ENCODE assay signal across 14 cellular contexts in the genomic region with DNA sequence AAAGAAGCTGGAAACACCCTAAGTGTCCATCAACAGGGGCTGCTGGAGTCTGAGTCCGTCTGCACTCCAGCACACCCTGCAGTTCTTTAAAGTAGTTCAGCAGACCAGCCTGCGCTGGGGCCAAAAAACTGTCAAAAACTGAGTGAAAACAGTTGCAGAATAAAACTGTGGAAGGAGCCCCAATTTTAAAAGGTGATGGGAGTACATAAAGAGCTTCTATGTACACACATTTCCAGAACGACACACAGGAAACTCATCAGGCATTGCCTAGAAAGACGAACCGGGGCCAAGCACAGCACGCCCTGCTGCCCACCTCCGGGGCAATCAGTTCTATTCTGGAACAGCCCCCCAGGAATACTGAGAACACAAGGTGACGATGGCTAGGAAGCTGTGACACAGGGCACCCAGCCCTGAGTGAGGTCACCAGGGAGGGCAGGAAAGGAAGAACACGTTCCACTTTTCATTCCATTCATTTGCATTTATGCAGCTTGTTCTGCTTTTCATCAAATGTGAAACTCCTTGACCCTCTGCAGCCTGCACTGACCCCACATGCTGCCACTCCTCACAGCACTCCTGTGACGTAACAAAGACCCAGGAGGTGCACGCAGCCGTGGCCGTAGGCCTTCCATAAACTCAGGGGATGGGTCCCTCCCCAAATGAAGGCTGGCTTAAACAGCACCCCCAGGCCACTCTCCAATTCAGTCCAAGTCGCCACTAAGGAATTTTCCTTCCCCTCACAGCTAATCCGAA. TPM values are rescaled to one million over a fixed set of nuclear protein-coding genes. Genes with fewer than 3 reads are reported as not detected.
A peak's percentile ranks its signal among the peaks of the same experiment; 100 is the strongest.
DNase-seq lines count a peak whose midpoint lies in the region; ATAC-seq, FAIRE-seq and TF ChIP-seq lines count a peak whose summit lies in the region.
"Had no signal": no experiment of that assay in that cellular context is flagged by ENCODE, and none has a peak within 500 bp of the region (broad histone marks: within the 10 kb centered on the region; RNA-seq: fewer than 3 reads in every experiment).

No MANE protein-coding gene starts in this region.

- H3K4ac ChIP-seq in IMR-90 (ENCODE audit: low read depth, low read length), result 0 out of 2 replicates have a peak overlapping the region, but pooled peaks have one; percentile 19

- ATAC-seq in IMR-90 (ENCODE audit: low read depth), result peak; percentile 45
- ATAC-seq: activated naive CD4-positive, alpha-beta T cell treated with anti-CD3 and anti-CD28 coated beads, Interleukin-2, amount 50 U/mL, for 72 hours; stimulated activated naive CD8-positive, alpha-beta T cell treated with anti-CD3 and anti-CD28 coated beads, Interleukin-15, Interleukin-2, amounts not matched to agents 100 U/mL and 50 U/mL, for 24 hours had no signal

- in situ Hi-C loops in IMR-90 (cut with MboI; ENCODE audit: low sequenced_read_pairs), result loop anchor here (10.0 kb wide), 1 partner anchor 629 kb away; a partner anchor contains a TSS

- H4K5ac ChIP-seq in IMR-90 (ENCODE audit: low read depth, low read length), result no peak overlapping the region

- no peak overlapping the region for H2AK9ac ChIP-seq in IMR-90 (replicated peaks; ENCODE audit: low read depth, low read length, poor library complexity)

- DNase-seq in CD1c-positive myeloid dendritic cell (ENCODE audit: extremely low spot score), result peak; percentile 12
- peak; percentile 15 for DNase-seq in IMR-90
- peak in 1 of 2 donors; percentile 46 for DNase-seq in fibroblast of lung (ENCODE audit: low read depth in 2 of 2)
- DNase-seq in neural progenitor cell (ENCODE audit: low spot score), result no peak
- DNase-seq in AG08395 (ENCODE audit: low spot score), result no peak
- DNase-seq in frontal cortex (ENCODE audit: low spot score in 2 of 2), result no peak
- no peak for DNase-seq in NCI-H526 treated with DMSO at 0.1 percent for 48 hours (lab: John Stamatoyannopoulos, UW)
- no peak for DNase-seq in activated CD4-positive, alpha-beta T cell treated with anti-CD3 and anti-CD28 coated beads for 1 hour
- DNase-seq: activated CD4-positive, alpha-beta memory T cell treated with anti-CD3 and anti-CD28 coated beads, Interleukin-2, amount 10 ng/mL, durations not matched to agents 7 days and 5 days; effector CD4-positive, alpha-beta T cell; NCI-H1092; stimulated activated naive CD8-positive, alpha-beta T cell treated with anti-CD3 and anti-CD28 coated beads, Interleukin-15, Interleukin-2, amounts not matched to agents 100 U/mL and 50 U/mL, for 24 hours had no signal

- dilution Hi-C loops in IMR-90 (cut with HindIII; ENCODE audit: low sequenced_read_pairs, unreplicated experiment), result no loop called here

- no TSS peak for BruUV-seq in IMR-90 (replicated peaks; lab: Mats Ljungman, UMichigan)

- peaks cover 14% of the 10 kb centered on the region for H3K9me1 ChIP-seq in IMR-90 (ENCODE audit: insufficient read depth, low read length)

- H3K9me3 Mint-ChIP-seq in neural progenitor cell, result no peaks in the 10 kb centered on the region
- H3K9me3 Mint-ChIP-seq: activated CD4-positive, alpha-beta memory T cell treated with anti-CD3 and anti-CD28 coated beads, Interleukin-2, amount 10 ng/mL, durations not matched to agents 7 days and 5 days; activated naive CD4-positive, alpha-beta T cell treated with anti-CD3 and anti-CD28 coated beads, Interleukin-2, amount 50 U/mL, for 72 hours; T-helper 1 cell treated with Interleukin-12 subunit alpha and Interleukin-12 subunit beta and Interleukin-4 antibody, amounts not matched to agents 30 μg/mL and 1 μg/mL, for 36 hours had no signal

- H2BK5ac ChIP-seq in IMR-90 (ENCODE audit: low read depth, low read length, poor library complexity, severe bottlenecking), result no peak overlapping the region

- peaks cover 16% of the 10 kb centered on the region for H3K36me3 Mint-ChIP-seq in neural progenitor cell
- H3K36me3 Mint-ChIP-seq: activated naive CD4-positive, alpha-beta T cell treated with anti-CD3 and anti-CD28 coated beads, Interleukin-2, amount 50 U/mL, for 72 hours had no signal

- H3K4me2 ChIP-seq in IMR-90 (ENCODE audit: low read depth, low read length) (no peak overlapping the region), fibroblast of lung (ENCODE audit: extremely low read depth, insufficient read depth, low read length) (no peak overlapping the region), neural progenitor cell (no peak overlapping the region)

- TF ChIP-seq RAD21 in IMR-90 (IDR thresholded peaks at IDR 0.05; ENCODE audit: low read length), result no peak

- no peak overlapping the region for H3K14ac ChIP-seq in IMR-90 (replicated peaks; ENCODE audit: low read depth, low read length)

- no peaks in the 10 kb centered on the region for H3F3A ChIP-seq in neural progenitor cell (ENCODE audit: low read depth)

- no peak overlapping the region for H2BK15ac ChIP-seq in IMR-90 (ENCODE audit: low read depth, low read length)

- no peak for TF ChIP-seq CTCF in IMR-90 (conservative IDR thresholded peaks at IDR 0.05; ENCODE audit: low read depth, low read length)
- TF ChIP-seq CTCF in fibroblast of lung (conservative IDR thresholded peaks at IDR 0.05 in 1 of 2, IDR thresholded peaks at IDR 0.05 in 1 of 2; ENCODE audit: low read depth in 1 of 2, low read length in 2 of 2), result peak; percentile 9 to 28
- no peak for TF ChIP-seq CTCF in neural progenitor cell (IDR thresholded peaks at IDR 0.05)

- H4K20me1 ChIP-seq in IMR-90 (ENCODE audit: insufficient read depth, low read length), result peaks cover 4% of the 10 kb centered on the region
- no peaks in the 10 kb centered on the region for H4K20me1 ChIP-seq in fibroblast of lung (ENCODE audit: control insufficient read depth, extremely low read depth, insufficient read depth, low read length)
- peaks cover 20% of the 10 kb centered on the region for H4K20me1 ChIP-seq in neural progenitor cell (ENCODE audit: low read depth)

- H3K4me3 Mint-ChIP-seq in neural progenitor cell, result peak overlapping the region; percentile 27
- H3K4me3 Mint-ChIP-seq: activated CD4-positive, alpha-beta memory T cell treated with anti-CD3 and anti-CD28 coated beads, Interleukin-2, amount 10 ng/mL, durations not matched to agents 7 days and 5 days; T-helper 1 cell treated with Interleukin-12 subunit alpha and Interleukin-12 subunit beta and Interleukin-4 antibody, amounts not matched to agents 30 μg/mL and 1 μg/mL, for 36 hours had no signal

- no peak overlapping the region for H2BK20ac ChIP-seq in IMR-90 (ENCODE audit: low read depth, low read length)

- H2BK120ac ChIP-seq in IMR-90 (ENCODE audit: low read depth, low read length), result no peak overlapping the region

- H2AFZ ChIP-seq in IMR-90 (replicated peaks; ENCODE audit: low read length, poor library complexity) (no peak overlapping the region), fibroblast of lung (ENCODE audit: low read length) (no peak overlapping the region), neural progenitor cell (replicated peaks) (no peak overlapping the region)

- peaks cover 0 to 22% of the 10 kb centered on the region in 2 experiments for H3K79me1 ChIP-seq in IMR-90 (ENCODE audit: low read depth in 1 of 2, low read length in 2 of 2)

- H3K36me3 ChIP-seq in IMR-90 (ENCODE audit: control insufficient read depth, insufficient read depth, low read length) (peaks cover 21% of the 10 kb centered on the region), fibroblast of lung (ENCODE audit: control insufficient read depth, insufficient read depth, low read length) (peaks cover 5% of the 10 kb centered on the region), neural progenitor cell (no peaks in the 10 kb centered on the region)

- H3K9me3 ChIP-seq in IMR-90 (ENCODE audit: control insufficient read depth, insufficient read depth, low read length) (no peaks in the 10 kb centered on the region), fibroblast of lung (ENCODE audit: control insufficient read depth, insufficient read depth, low read depth, low read length) (no peaks in the 10 kb centered on the region), neural progenitor cell (ENCODE audit: low read depth) (no peaks in the 10 kb centered on the region)

- H3K9ac ChIP-seq in IMR-90 (ENCODE audit: low read depth, low read length), result no peak overlapping the region
- no peak overlapping the region for H3K9ac ChIP-seq in fibroblast of lung (ENCODE audit: insufficient read depth, low read length)
- no peak overlapping the region for H3K9ac ChIP-seq in neural progenitor cell

- H3K79me2 ChIP-seq in fibroblast of lung (ENCODE audit: control insufficient read depth, insufficient read depth, low read length) (no peaks in the 10 kb centered on the region), neural progenitor cell (ENCODE audit: low read depth) (no peaks in the 10 kb centered on the region)

- H3K4me1 ChIP-seq in IMR-90 (ENCODE audit: control insufficient read depth, insufficient read depth, low read length) (peaks cover 16% of the 10 kb centered on the region), fibroblast of lung (ENCODE audit: control insufficient read depth, extremely low read depth, insufficient read depth, low read length) (peaks cover 6% of the 10 kb centered on the region), neural progenitor cell (no peaks in the 10 kb centered on the region)

- no peak overlapping the region for H3K23ac ChIP-seq in IMR-90 (ENCODE audit: low read depth, low read length)

- H3K27me3 ChIP-seq in IMR-90 (ENCODE audit: control insufficient read depth, insufficient read depth, low read length), result no peaks in the 10 kb centered on the region
- no peaks in the 10 kb centered on the region for H3K27me3 ChIP-seq in fibroblast of lung (ENCODE audit: control insufficient read depth, insufficient read depth, low read length)
- H3K27me3 ChIP-seq in neural progenitor cell, result no peaks in the 10 kb centered on the region

- CTCF ChIA-PET in IMR-90 (lab: Yijun Ruan, JAX), result interaction anchor here (1.0 kb wide), 2 partner anchors 9 to 539 kb away, joined by 3 read pairs; no protein-coding TSS in a partner anchor

- no peak for FAIRE-seq in frontal cortex (lab: Jason Lieb, UNC)

- no peaks in the 10 kb centered on the region for H3K27me3 Mint-ChIP-seq in neural progenitor cell (ENCODE audit: insufficient read depth, low read depth)
- H3K27me3 Mint-ChIP-seq: activated CD4-positive, alpha-beta memory T cell treated with anti-CD3 and anti-CD28 coated beads, Interleukin-2, amount 10 ng/mL, durations not matched to agents 7 days and 5 days had no signal

- TF ChIP-seq POLR2A in IMR-90 (IDR thresholded peaks at IDR 0.05; ENCODE audit: low read depth, low read length), result no peak

- H3K18ac ChIP-seq in IMR-90 (ENCODE audit: low read depth, low read length), result no peak overlapping the region

- H3K27ac ChIP-seq in IMR-90 (ENCODE audit: insufficient read depth, low read length) (no peak overlapping the region), fibroblast of lung (ENCODE audit: insufficient read depth, low read length) (no peak overlapping the region), neural progenitor cell (no peak overlapping the region)

- H3K4me3 ChIP-seq in IMR-90 (ENCODE audit: insufficient read depth, low read depth, low read length) (no peak overlapping the region), fibroblast of lung (replicated peaks in 1 of 4; ENCODE audit: control extremely low read depth in 1 of 4, insufficient read depth in 1 of 4, low read depth in 3 of 4, low read length in 4 of 4) (no peak overlapping the region), neural progenitor cell (no peak overlapping the region)

- no peak overlapping the region for H4K8ac ChIP-seq in IMR-90 (ENCODE audit: low read depth in 2 of 2, low read length in 2 of 2)

- peak overlapping the region; percentile 9; the same call in 1 of the 2 replicates for H2AK5ac ChIP-seq in IMR-90 (ENCODE audit: low read depth, low read length)

- H4K91ac ChIP-seq in IMR-90 (ENCODE audit: insufficient read depth, low read depth, low read length), result no peak overlapping the region

- intact Hi-C loops in IMR-90 (cut with micrococcal nuclease), result loop anchor here (10.0 kb wide), 1 partner anchor 99 kb away; no protein-coding TSS in a partner anchor

- H3K56ac ChIP-seq in IMR-90 (ENCODE audit: extremely low read depth, insufficient read depth, low read length), result no peak overlapping the region

- WGBS in IMR-90 (ENCODE audit: extremely low coverage in 2 of 2, insufficient read length in 1 of 2), 2 experiments, result 51% methylated on average over 6 of the region's 15 CpGs; no CpG with 5 or more reads in 1 of the 2 experiments

- peak overlapping the region; percentile 33 for H3K27ac Mint-ChIP-seq in neural progenitor cell
- H3K27ac Mint-ChIP-seq: activated CD4-positive, alpha-beta memory T cell treated with anti-CD3 and anti-CD28 coated beads, Interleukin-2, amount 10 ng/mL, durations not matched to agents 7 days and 5 days; T-helper 1 cell treated with Interleukin-12 subunit alpha and Interleukin-12 subunit beta and Interleukin-4 antibody, amounts not matched to agents 30 μg/mL and 1 μg/mL, for 36 hours had no signal

- H3K4me1 Mint-ChIP-seq in neural progenitor cell, result peaks cover 26% of the 10 kb centered on the region
- H3K4me1 Mint-ChIP-seq: activated CD4-positive, alpha-beta memory T cell treated with anti-CD3 and anti-CD28 coated beads, Interleukin-2, amount 10 ng/mL, durations not matched to agents 7 days and 5 days had no signal

- POLR2A ChIA-PET in IMR-90 (lab: Charles Lee; ENCODE audit: unreplicated experiment), result no interaction called here

RNA-seq across cellular contexts. Expression of a gene that starts 29.0 kb away (rescaled TPM):
- total RNA-seq in IMR-90 (2012; rRNA removed), result 40.9 and 41.7 TPM in 2 replicates
- polyA plus RNA-seq in IMR-90 (2012; rRNA removed), result 29.0 and 31.5 TPM in 2 replicates
- 27.7 and 28.1 TPM in 2 replicates for polyA plus RNA-seq in IMR-90 (2012; cell fraction: cytosol; rRNA removed)
- 13.2 and 34.4 TPM in 2 replicates for polyA plus RNA-seq in IMR-90 (2012; cell fraction: nucleus; rRNA removed; ENCODE audit: low replicate concordance)
- total RNA-seq in fibroblast of lung, result 29.4 and 31.8 TPM in 2 replicates
- polyA plus RNA-seq in fibroblast of lung, result 9.8 and 11.6 TPM in 2 replicates
- 19.9 and 28.3 TPM in 2 replicates for polyA plus RNA-seq in fibroblast of lung (2012)
- 36.7 and 41.3 TPM in 2 replicates for polyA minus RNA-seq in fibroblast of lung (ENCODE audit: low replicate concordance)
- 23.7 and 46.6 TPM in 2 replicates for total RNA-seq in neural progenitor cell (ENCODE audit: low replicate concordance)
- total RNA-seq in frontal cortex, result 37.1 TPM

RNA-seq across cellular contexts. Expression of a gene that starts 38.3 kb away (rescaled TPM):
- total RNA-seq in IMR-90 (2012; rRNA removed), result 23.1 and 23.8 TPM in 2 replicates
- 16.9 and 19.1 TPM in 2 replicates for polyA plus RNA-seq in IMR-90 (2012; rRNA removed)
- 11.2 and 11.8 TPM in 2 replicates for polyA plus RNA-seq in IMR-90 (2012; cell fraction: cytosol; rRNA removed)
- 6.1 and 6.2 TPM in 2 replicates for polyA plus RNA-seq in IMR-90 (2012; cell fraction: nucleus; rRNA removed; ENCODE audit: low replicate concordance)
- total RNA-seq in fibroblast of lung, result 14.9 and 15.9 TPM in 2 replicates
- 19.3 and 23.3 TPM in 2 replicates for polyA plus RNA-seq in fibroblast of lung
- polyA plus RNA-seq in fibroblast of lung (2012), result 23.3 and 28.4 TPM in 2 replicates
- 10.5 and 31.7 TPM in 2 replicates for polyA minus RNA-seq in fibroblast of lung (ENCODE audit: low replicate concordance)
- 30.6 and 34.3 TPM in 2 replicates for total RNA-seq in neural progenitor cell (ENCODE audit: low replicate concordance)
- 15.9 TPM for total RNA-seq in frontal cortex

RNA-seq across cellular contexts. Expression of a gene that starts 38.3 kb away (rescaled TPM):
- total RNA-seq in IMR-90 (2012; rRNA removed), result 36.1 and 49.1 TPM in 2 replicates
- 33.4 and 37.2 TPM in 2 replicates for polyA plus RNA-seq in IMR-90 (2012; rRNA removed)
- 52.3 and 59.0 TPM in 2 replicates for polyA plus RNA-seq in IMR-90 (2012; cell fraction: cytosol; rRNA removed)
- 19.0 and 25.0 TPM in 2 replicates for polyA plus RNA-seq in IMR-90 (2012; cell fraction: nucleus; rRNA removed; ENCODE audit: low replicate concordance)
- 9.5 and 28.4 TPM in 2 replicates for total RNA-seq in fibroblast of lung
- 19.8 and 48.9 TPM in 2 replicates for polyA plus RNA-seq in fibroblast of lung
- 44.4 and 95.4 TPM in 2 replicates for polyA plus RNA-seq in fibroblast of lung (2012)
- 12.3 and 20.5 TPM in 2 replicates for polyA minus RNA-seq in fibroblast of lung (ENCODE audit: low replicate concordance)
- total RNA-seq in neural progenitor cell (ENCODE audit: low replicate concordance), result 29.6 and 63.9 TPM in 2 replicates
- total RNA-seq in frontal cortex, result 15.5 TPM

Comparison
In these comparisons a context has a peak if more than half of its experiments do, and no peak if none do; other contexts are left out.
1. DNase-seq: peak in CD1c-positive myeloid dendritic cell (single experiment) and IMR-90 (single experiment); none in neural progenitor cell (single experiment), AG08395 (single experiment), frontal cortex (0 of 2), NCI-H526 treated with DMSO at 0.1 percent for 48 hours (single experiment) and activated CD4-positive, alpha-beta T cell treated with anti-CD3 and anti-CD28 coated beads for 1 hour (single experiment).
2. CTCF ChIP-seq: peak in fibroblast of lung (2 of 2); none in IMR-90 (single experiment) and neural progenitor cell (single experiment).